1 cellular context compared by ENCODE assay signal in the genomic region with DNA sequence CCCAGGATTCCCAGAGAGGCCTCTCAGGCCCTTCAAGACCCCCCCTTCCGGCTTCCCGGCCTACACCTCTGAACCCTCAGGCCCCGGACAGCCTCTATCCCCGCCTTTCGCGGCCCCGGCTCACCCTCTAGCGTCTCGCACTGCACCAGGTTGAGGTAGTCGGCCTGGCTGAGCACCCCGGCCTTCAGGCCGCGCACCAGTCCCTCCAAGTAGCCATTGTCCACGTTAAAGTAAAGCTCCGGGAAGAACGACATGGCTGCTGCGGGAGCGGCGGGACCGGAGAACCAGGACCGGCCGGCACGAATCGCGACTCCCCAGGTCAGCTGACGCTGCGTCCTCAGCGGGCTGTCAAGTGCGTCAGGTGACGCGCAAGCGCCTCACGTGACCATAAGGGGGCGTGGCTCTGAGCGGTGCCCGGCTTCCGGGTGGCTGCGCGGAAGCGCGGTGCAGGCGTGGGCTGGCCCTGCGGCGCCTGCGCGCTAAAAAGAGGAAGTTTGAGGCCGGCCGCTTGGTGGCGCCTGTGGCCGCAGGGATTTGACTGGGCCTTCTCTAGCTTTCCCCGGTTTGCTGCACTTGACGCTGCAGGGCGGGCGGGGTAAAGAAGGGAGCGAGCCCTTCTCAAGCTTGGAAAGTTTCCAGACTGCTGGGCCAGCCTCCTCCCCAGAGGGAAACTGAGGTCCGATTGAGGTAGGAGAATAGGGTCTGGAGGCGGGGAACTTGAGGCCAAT.
A peak's percentile ranks its signal among the peaks of the same experiment; 100 is the strongest.
TF ChIP-seq lines count a peak whose summit lies in the region.

ATP6V0D1 (minus strand) TSS at position 325 of the 728 bp plus-strand sequence; CDS start at position 254, 71 bp downstream.

TF ChIP-seq in HCT116, 20 proteins besides CTCF, POLR2A, EP300 and RAD21 (continued from another document):
- TF ChIP-seq, protein P1, sequence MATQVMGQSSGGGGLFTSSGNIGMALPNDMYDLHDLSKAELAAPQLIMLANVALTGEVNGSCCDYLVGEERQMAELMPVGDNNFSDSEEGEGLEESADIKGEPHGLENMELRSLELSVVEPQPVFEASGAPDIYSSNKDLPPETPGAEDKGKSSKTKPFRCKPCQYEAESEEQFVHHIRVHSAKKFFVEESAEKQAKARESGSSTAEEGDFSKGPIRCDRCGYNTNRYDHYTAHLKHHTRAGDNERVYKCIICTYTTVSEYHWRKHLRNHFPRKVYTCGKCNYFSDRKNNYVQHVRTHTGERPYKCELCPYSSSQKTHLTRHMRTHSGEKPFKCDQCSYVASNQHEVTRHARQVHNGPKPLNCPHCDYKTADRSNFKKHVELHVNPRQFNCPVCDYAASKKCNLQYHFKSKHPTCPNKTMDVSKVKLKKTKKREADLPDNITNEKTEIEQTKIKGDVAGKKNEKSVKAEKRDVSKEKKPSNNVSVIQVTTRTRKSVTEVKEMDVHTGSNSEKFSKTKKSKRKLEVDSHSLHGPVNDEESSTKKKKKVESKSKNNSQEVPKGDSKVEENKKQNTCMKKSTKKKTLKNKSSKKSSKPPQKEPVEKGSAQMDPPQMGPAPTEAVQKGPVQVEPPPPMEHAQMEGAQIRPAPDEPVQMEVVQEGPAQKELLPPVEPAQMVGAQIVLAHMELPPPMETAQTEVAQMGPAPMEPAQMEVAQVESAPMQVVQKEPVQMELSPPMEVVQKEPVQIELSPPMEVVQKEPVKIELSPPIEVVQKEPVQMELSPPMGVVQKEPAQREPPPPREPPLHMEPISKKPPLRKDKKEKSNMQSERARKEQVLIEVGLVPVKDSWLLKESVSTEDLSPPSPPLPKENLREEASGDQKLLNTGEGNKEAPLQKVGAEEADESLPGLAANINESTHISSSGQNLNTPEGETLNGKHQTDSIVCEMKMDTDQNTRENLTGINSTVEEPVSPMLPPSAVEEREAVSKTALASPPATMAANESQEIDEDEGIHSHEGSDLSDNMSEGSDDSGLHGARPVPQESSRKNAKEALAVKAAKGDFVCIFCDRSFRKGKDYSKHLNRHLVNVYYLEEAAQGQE (IDR thresholded peaks at IDR 0.05; ENCODE audit: low read depth) = no peak
- no peak for TF ChIP-seq ZNF274 (IDR thresholded peaks at IDR 0.05; ENCODE audit: low read depth, low read length)
- peak; percentile 55; the same call in 1 of the 2 replicates for TF ChIP-seq ZFX (IDR thresholded peaks at IDR 0.05)
